Comparison of ENCODE assay signal across 31 cellular contexts in genomic region chr19:39200818-39201145, GRCh38. TPM values are rescaled to one million over a fixed set of nuclear protein-coding genes. Genes with fewer than 3 reads are reported as not detected.
"Had no signal": no experiment of that assay in that cellular context is flagged by ENCODE, and none has a peak within 500 bp of the region (broad histone marks: within the 10 kb centered on the region; RNA-seq: fewer than 3 reads in every experiment).

No MANE protein-coding gene starts in this region.

- H3K4me1 ChIP-seq: parathyroid adenoma, psoas muscle had no signal

- H3K9me3 Mint-ChIP-seq: activated B cell treated with CpG ODN at 0.5 μM for 24 hours; activated CD8-positive, alpha-beta T cell treated with anti-CD3 and anti-CD28 coated beads for 36 hours; activated naive CD4-positive, alpha-beta T cell treated with anti-CD3 and anti-CD28 coated beads, Interleukin-2, amount 50 U/mL, for 72 hours; activated T-cell treated with anti-CD3 and anti-CD28 coated beads, Interleukin-2, amount 50 U/mL, for 72 hours; natural killer cell treated with Interleukin-12 subunit alpha and Interleukin-12 subunit beta and Interleukin-15 and Interleukin-18, amount 100 ng/mL, for 72 hours; stimulated activated effector memory CD8-positive, alpha-beta T cell treated with anti-CD3 and anti-CD28 coated beads, Interleukin-12 subunit alpha, Interleukin-12 subunit beta, amount 100 ng/mL, for 72 hours; stimulated activated naive CD8-positive, alpha-beta T cell treated with anti-CD3 and anti-CD28 coated beads, Interleukin-15, Interleukin-2, amounts not matched to agents 100 ng/mL and 50 ng/mL, for 24 hours had no signal

- H3K9me3 ChIP-seq: mucosa of descending colon, psoas muscle, sigmoid colon, thoracic aorta had no signal

- FAIRE-seq: colon, keratinocyte, small intestine, urothelium cell line had no signal

- H3K4me3 ChIP-seq: mucosa of descending colon, psoas muscle, sigmoid colon, thoracic aorta had no signal

- H3K36me3 Mint-ChIP-seq: stimulated activated effector memory CD8-positive, alpha-beta T cell treated with anti-CD3 and anti-CD28 coated beads, Interleukin-12 subunit alpha, Interleukin-12 subunit beta, amount 100 ng/mL, for 72 hours had no signal

- H3K4me3 Mint-ChIP-seq: activated B cell treated with CpG ODN at 0.5 μM for 24 hours; activated CD8-positive, alpha-beta T cell treated with anti-CD3 and anti-CD28 coated beads for 36 hours; activated T-cell treated with anti-CD3 and anti-CD28 coated beads, Interleukin-2, amount 50 U/mL, for 72 hours; natural killer cell treated with Interleukin-12 subunit alpha and Interleukin-12 subunit beta and Interleukin-15 and Interleukin-18, amount 100 ng/mL, for 72 hours; stimulated activated effector memory CD8-positive, alpha-beta T cell treated with anti-CD3 and anti-CD28 coated beads, Interleukin-12 subunit alpha, Interleukin-12 subunit beta, amount 100 ng/mL, for 72 hours; stimulated activated naive CD8-positive, alpha-beta T cell treated with anti-CD3 and anti-CD28 coated beads, Interleukin-15, Interleukin-2, amounts not matched to agents 100 ng/mL and 50 ng/mL, for 24 hours had no signal

- H3K27ac ChIP-seq: parathyroid adenoma, psoas muscle, sigmoid colon, thoracic aorta had no signal

- H3K27ac Mint-ChIP-seq: activated B cell treated with CpG ODN at 0.5 μM for 24 hours; activated CD8-positive, alpha-beta T cell treated with anti-CD3 and anti-CD28 coated beads for 36 hours; activated naive CD4-positive, alpha-beta T cell treated with anti-CD3 and anti-CD28 coated beads, Interleukin-2, amount 50 U/mL, for 72 hours; activated T-cell treated with anti-CD3 and anti-CD28 coated beads, Interleukin-2, amount 50 U/mL, for 72 hours; natural killer cell treated with Interleukin-12 subunit alpha and Interleukin-12 subunit beta and Interleukin-15 and Interleukin-18, amount 100 ng/mL, for 72 hours; stimulated activated effector memory CD8-positive, alpha-beta T cell treated with anti-CD3 and anti-CD28 coated beads, Interleukin-12 subunit alpha, Interleukin-12 subunit beta, amount 100 ng/mL, for 72 hours; stimulated activated naive CD8-positive, alpha-beta T cell treated with anti-CD3 and anti-CD28 coated beads, Interleukin-15, Interleukin-2, amounts not matched to agents 100 ng/mL and 50 ng/mL, for 24 hours had no signal

- DNase-seq: activated B cell treated with CpG ODN at 0.5 μM for 24 hours; activated CD4-positive, alpha-beta T cell treated with anti-CD3 and anti-CD28 coated beads, Interleukin-2, amount 50 U/mL, for 1 hour; activated CD8-positive, alpha-beta T cell treated with anti-CD3 and anti-CD28 coated beads for 36 hours; activated naive CD4-positive, alpha-beta T cell; activated T-cell treated with anti-CD3 and anti-CD28 coated beads, Interleukin-2, amount 50 U/mL, for 72 hours; effector CD8-positive, alpha-beta T cell; head of caudate nucleus; hippocampal formation; left cardiac atrium; left ventricle myocardium superior; mucosa of descending colon; psoas muscle; sigmoid colon; small intestine; stimulated activated CD4-positive, alpha-beta T cell treated with anti-CD3 and anti-CD28 coated beads, Interleukin-4, amount 100 ng/mL, for 24 hours; trophoblast cell had no signal

- H3K36me3 ChIP-seq: sigmoid colon, thoracic aorta had no signal

- ATAC-seq: activated CD8-positive, alpha-beta T cell treated with anti-CD3 and anti-CD28 coated beads for 36 hours; activated naive CD4-positive, alpha-beta T cell treated with anti-CD3 and anti-CD28 coated beads, Interleukin-2, amount 50 U/mL, for 72 hours; activated T-cell treated with anti-CD3 and anti-CD28 coated beads, Interleukin-2, amount 50 U/mL, for 72 hours; left cardiac atrium; left ventricle myocardium superior; mucosa of descending colon; natural killer cell treated with Interleukin-12 subunit alpha and Interleukin-12 subunit beta and Interleukin-15 and Interleukin-18, amount 100 ng/mL, for 72 hours; psoas muscle; stimulated activated effector memory CD8-positive, alpha-beta T cell treated with anti-CD3 and anti-CD28 coated beads, Interleukin-12 subunit alpha, Interleukin-12 subunit beta, amount 100 ng/mL, for 72 hours had no signal

RNA-seq across cellular contexts. Expression of gene SYCN, which starts 3.3 kb away (rescaled TPM):
- total RNA-seq: activated B cell treated with CpG ODN at 0.5 μM for 24 hours; activated CD8-positive, alpha-beta T cell treated with anti-CD3 and anti-CD28 coated beads for 36 hours; activated naive CD4-positive, alpha-beta T cell treated with anti-CD3 and anti-CD28 coated beads, Interleukin-2, amount 50 U/mL, for 72 hours; activated T-cell treated with anti-CD3 and anti-CD28 coated beads, Interleukin-2, amount 50 U/mL, for 72 hours; dermis microvascular lymphatic vessel endothelial cell; epithelial cell of proximal tubule; left cardiac atrium; left ventricle myocardium superior; lung microvascular endothelial cell; mesenteric fat pad; mucosa of descending colon; myocyte; natural killer cell treated with Interleukin-12 subunit alpha and Interleukin-12 subunit beta and Interleukin-15 and Interleukin-18, amount 100 ng/mL, for 72 hours; sigmoid colon; subcutaneous adipose tissue; thoracic aorta had no signal
- polyA plus RNA-seq: keratinocyte, psoas muscle, sigmoid colon had no signal

RNA-seq across cellular contexts. Expression of gene NCCRP1, which starts 4.0 kb away (rescaled TPM):
- total RNA-seq: activated B cell treated with CpG ODN at 0.5 μM for 24 hours; activated CD8-positive, alpha-beta T cell treated with anti-CD3 and anti-CD28 coated beads for 36 hours; activated naive CD4-positive, alpha-beta T cell treated with anti-CD3 and anti-CD28 coated beads, Interleukin-2, amount 50 U/mL, for 72 hours; activated T-cell treated with anti-CD3 and anti-CD28 coated beads, Interleukin-2, amount 50 U/mL, for 72 hours; dermis microvascular lymphatic vessel endothelial cell; left cardiac atrium; left ventricle myocardium superior; lung microvascular endothelial cell; mesenteric fat pad; myocyte; natural killer cell treated with Interleukin-12 subunit alpha and Interleukin-12 subunit beta and Interleukin-15 and Interleukin-18, amount 100 ng/mL, for 72 hours; subcutaneous adipose tissue had no signal

RNA-seq across cellular contexts. Expression of gene IFNL3, which starts 44.0 kb away (rescaled TPM):
- total RNA-seq: activated B cell treated with CpG ODN at 0.5 μM for 24 hours; activated CD8-positive, alpha-beta T cell treated with anti-CD3 and anti-CD28 coated beads for 36 hours; dermis microvascular lymphatic vessel endothelial cell; epithelial cell of proximal tubule; left cardiac atrium; left ventricle myocardium superior; lung microvascular endothelial cell; mesenteric fat pad; mucosa of descending colon; myocyte; natural killer cell treated with Interleukin-12 subunit alpha and Interleukin-12 subunit beta and Interleukin-15 and Interleukin-18, amount 100 ng/mL, for 72 hours; psoas muscle; sigmoid colon; subcutaneous adipose tissue; thoracic aorta had no signal
- polyA plus RNA-seq: keratinocyte, psoas muscle, small intestine had no signal

RNA-seq across cellular contexts. Expression of gene IFNL4, which starts 47.9 kb away (rescaled TPM):
- total RNA-seq: activated B cell treated with CpG ODN at 0.5 μM for 24 hours; activated CD8-positive, alpha-beta T cell treated with anti-CD3 and anti-CD28 coated beads for 36 hours; activated naive CD4-positive, alpha-beta T cell treated with anti-CD3 and anti-CD28 coated beads, Interleukin-2, amount 50 U/mL, for 72 hours; activated T-cell treated with anti-CD3 and anti-CD28 coated beads, Interleukin-2, amount 50 U/mL, for 72 hours; dermis microvascular lymphatic vessel endothelial cell; epithelial cell of proximal tubule; left cardiac atrium; left ventricle myocardium superior; lung microvascular endothelial cell; mesenteric fat pad; mucosa of descending colon; myocyte; natural killer cell treated with Interleukin-12 subunit alpha and Interleukin-12 subunit beta and Interleukin-15 and Interleukin-18, amount 100 ng/mL, for 72 hours; psoas muscle; sigmoid colon; subcutaneous adipose tissue; thoracic aorta had no signal
- polyA plus RNA-seq: keratinocyte, psoas muscle, sigmoid colon, small intestine had no signal
